Comparison of ENCODE assay signal across 7 cellular contexts in genomic region chrX:41559235-41559634, GRCh38.
DNase-seq lines count a peak whose midpoint lies in the region; ATAC-seq, FAIRE-seq and TF ChIP-seq lines count a peak whose summit lies in the region.

No MANE protein-coding gene starts in this region.

- peak overlapping the region; percentile 18 for H3K27ac Mint-ChIP-seq in endothelial cell (ENCODE audit: unreplicated experiment)

- H3K4me1 Mint-ChIP-seq in endothelial cell (ENCODE audit: unreplicated experiment), result peaks cover 5% of the 10 kb centered on the region

- H3K36me3 ChIP-seq in GM23248 (ENCODE audit: low read depth), result no peaks in the 10 kb centered on the region
- no peaks in the 10 kb centered on the region for H3K36me3 ChIP-seq in pancreas
- H3K36me3 ChIP-seq in small intestine (ENCODE audit: control insufficient read depth in 2 of 2, insufficient read depth in 2 of 2, low read length in 2 of 2), result no peaks in the 10 kb centered on the region

- H3K9me3 ChIP-seq in GM23248 (ENCODE audit: low read depth), result no peaks in the 10 kb centered on the region
- no peaks in the 10 kb centered on the region for H3K9me3 ChIP-seq in pancreas
- no peaks in the 10 kb centered on the region for H3K9me3 ChIP-seq in small intestine (ENCODE audit: control insufficient read depth, low read depth)

- ATAC-seq in pancreas, result peak in 2 of 4 donors; percentile 37 to 60

- no peaks in the 10 kb centered on the region for H3K27me3 ChIP-seq in GM23248 (replicated peaks; ENCODE audit: insufficient read depth)
- peaks cover 0 to 9% (median 0%) of the 10 kb centered on the region in 4 donors for H3K27me3 ChIP-seq in pancreas
- H3K27me3 ChIP-seq in small intestine (ENCODE audit: control insufficient read depth in 2 of 2, insufficient read depth in 2 of 2, low read length in 2 of 2), result no peaks in the 10 kb centered on the region

- H3K4me1 ChIP-seq in GM23248 (ENCODE audit: insufficient read depth), result peaks cover 27% of the 10 kb centered on the region
- no peaks in the 10 kb centered on the region for H3K4me1 ChIP-seq in pancreas
- no peaks in the 10 kb centered on the region for H3K4me1 ChIP-seq in small intestine (ENCODE audit: control insufficient read depth in 2 of 2, insufficient read depth in 1 of 2, low read depth in 1 of 2, low read length in 1 of 2)

- DNase-seq in GM23248 (no peak), SIG-M5 (lab: John Stamatoyannopoulos, UW) (peak; percentile 3), endothelial cell (ENCODE audit: low spot score) (no peak), pancreas (no peak), small intestine (no peak), amniotic stem cell (lab: John Stamatoyannopoulos, UW) (no peak)
- no peak for DNase-seq in stimulated activated CD4-positive, alpha-beta T cell treated with anti-CD3 and anti-CD28 coated beads, Interleukin-4, amount 100 ng/mL, for 1 hour

- peak overlapping the region; percentile 12 for H3K4me2 ChIP-seq in GM23248 (ENCODE audit: unreplicated experiment)

- H2AFZ ChIP-seq in GM23248, result no peak overlapping the region; the same call in 1 of the 2 replicates

- peaks cover 13% of the 10 kb centered on the region for H3F3A ChIP-seq in GM23248 (ENCODE audit: insufficient read depth)

- H3K9me2 ChIP-seq in GM23248 (ENCODE audit: insufficient read depth), result no peaks in the 10 kb centered on the region

- H3K9me3 Mint-ChIP-seq in endothelial cell (ENCODE audit: unreplicated experiment), result no peaks in the 10 kb centered on the region

- FAIRE-seq in pancreas (lab: Jason Lieb, UNC) (peak; percentile 72), small intestine (lab: Jason Lieb, UNC) (no peak)

- in situ Hi-C loops in GM23248 (cut with MboI), result loop anchor here (25.0 kb wide), 1 partner anchor 178 kb away; no protein-coding TSS in a partner anchor

- H4K20me1 ChIP-seq in GM23248 (ENCODE audit: insufficient read depth), result no peaks in the 10 kb centered on the region

- intact Hi-C loops in pancreas (cut with DNase I), result no loop called here

- WGBS in GM23248 (ENCODE audit: low coverage in 1 of 2, low lambda C conversion rate in 2 of 2, missing lambda C conversion rate in 2 of 2), 2 experiments, result 0% methylated on average over 1 of the region's 1 CpG
- 24 to 44% methylated on average over 1 of the region's 1 CpG for WGBS in pancreas, 2 donors
- 19 to 30% (median 22%) methylated on average over 1 of the region's 1 CpG for WGBS in small intestine, 3 donors

- no peaks in the 10 kb centered on the region for H3K36me3 Mint-ChIP-seq in endothelial cell (ENCODE audit: low read depth, unreplicated experiment)

- no peak for TF ChIP-seq CTCF in endothelial cell (IDR thresholded peaks at IDR 0.05; ENCODE audit: unreplicated experiment)
- TF ChIP-seq CTCF in pancreas (IDR thresholded peaks at IDR 0.05), result no peak

- H3K27me3 Mint-ChIP-seq in endothelial cell (ENCODE audit: unreplicated experiment), result peaks cover 1% of the 10 kb centered on the region

- no peak overlapping the region for H3K4me3 ChIP-seq in GM23248
- no peak overlapping the region for H3K4me3 ChIP-seq in pancreas
- no peak overlapping the region for H3K4me3 ChIP-seq in small intestine (ENCODE audit: low read depth in 1 of 2, low read length in 2 of 2)

- no peak overlapping the region for H3K4me3 Mint-ChIP-seq in endothelial cell (ENCODE audit: unreplicated experiment)

- peak overlapping the region; percentile 64; the same call in 1 of the 2 replicates for H3K9ac ChIP-seq in GM23248

- no peaks in the 10 kb centered on the region for H3K79me2 ChIP-seq in GM23248 (ENCODE audit: insufficient read depth)

- peak overlapping the region; percentile 78 for H3K27ac ChIP-seq in GM23248
- H3K27ac ChIP-seq in pancreas, result no peak overlapping the region
- peak overlapping the region in 1 of 2 donors; percentile 79 for H3K27ac ChIP-seq in small intestine (ENCODE audit: low read depth in 1 of 2, low read length in 1 of 2)
